Comparison of ENCODE assay signal across 1 cellular context in the genomic region with DNA sequence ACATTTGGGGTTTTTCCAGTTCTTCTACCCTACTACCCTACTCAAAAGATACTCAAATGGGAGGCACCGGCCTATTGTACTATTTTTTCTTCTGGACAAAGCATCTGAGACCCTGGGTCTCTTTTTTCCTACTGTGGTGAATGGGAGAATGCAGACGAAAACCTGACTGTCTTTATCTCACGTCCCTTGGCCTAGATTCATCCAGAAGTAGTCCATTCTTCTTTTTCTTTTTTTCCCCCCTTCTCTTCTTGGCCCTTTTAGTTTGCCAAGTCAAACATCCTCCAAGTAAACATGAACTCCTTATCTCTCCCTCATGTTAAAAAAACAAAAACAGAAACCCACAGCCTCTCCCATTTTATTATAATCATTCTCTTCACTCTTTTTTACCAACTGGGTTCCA.
A peak's percentile ranks its signal among the peaks of the same experiment; 100 is the strongest.
TF ChIP-seq lines count a peak whose summit lies in the region.

No MANE protein-coding gene starts in this region.

TF ChIP-seq in HEK293, 187 proteins besides CTCF, POLR2A, EP300 and RAD21 (continued from another document):
- TF ChIP-seq, protein P1, sequence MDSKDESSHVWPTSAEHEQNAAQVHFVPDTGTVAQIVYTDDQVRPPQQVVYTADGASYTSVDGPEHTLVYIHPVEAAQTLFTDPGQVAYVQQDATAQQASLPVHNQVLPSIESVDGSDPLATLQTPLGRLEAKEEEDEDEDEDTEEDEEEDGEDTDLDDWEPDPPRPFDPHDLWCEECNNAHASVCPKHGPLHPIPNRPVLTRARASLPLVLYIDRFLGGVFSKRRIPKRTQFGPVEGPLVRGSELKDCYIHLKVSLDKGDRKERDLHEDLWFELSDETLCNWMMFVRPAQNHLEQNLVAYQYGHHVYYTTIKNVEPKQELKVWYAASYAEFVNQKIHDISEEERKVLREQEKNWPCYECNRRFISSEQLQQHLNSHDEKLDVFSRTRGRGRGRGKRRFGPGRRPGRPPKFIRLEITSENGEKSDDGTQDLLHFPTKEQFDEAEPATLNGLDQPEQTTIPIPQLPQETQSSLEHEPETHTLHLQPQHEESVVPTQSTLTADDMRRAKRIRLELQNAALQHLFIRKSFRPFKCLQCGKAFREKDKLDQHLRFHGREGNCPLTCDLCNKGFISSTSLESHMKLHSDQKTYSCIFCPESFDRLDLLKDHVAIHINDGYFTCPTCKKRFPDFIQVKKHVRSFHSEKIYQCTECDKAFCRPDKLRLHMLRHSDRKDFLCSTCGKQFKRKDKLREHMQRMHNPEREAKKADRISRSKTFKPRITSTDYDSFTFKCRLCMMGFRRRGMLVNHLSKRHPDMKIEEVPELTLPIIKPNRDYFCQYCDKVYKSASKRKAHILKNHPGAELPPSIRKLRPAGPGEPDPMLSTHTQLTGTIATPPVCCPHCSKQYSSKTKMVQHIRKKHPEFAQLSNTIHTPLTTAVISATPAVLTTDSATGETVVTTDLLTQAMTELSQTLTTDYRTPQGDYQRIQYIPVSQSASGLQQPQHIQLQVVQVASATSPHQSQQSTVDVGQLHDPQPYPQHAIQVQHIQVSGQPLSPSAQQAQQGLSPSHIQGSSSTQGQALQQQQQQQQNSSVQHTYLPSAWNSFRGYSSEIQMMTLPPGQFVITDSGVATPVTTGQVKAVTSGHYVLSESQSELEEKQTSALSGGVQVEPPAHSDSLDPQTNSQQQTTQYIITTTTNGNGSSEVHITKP (tag by site-specific recombination; IDR thresholded peaks at IDR 0.05) = peak; percentile 82
- TF ChIP-seq ZNF433 (tag by site-specific recombination; IDR thresholded peaks at IDR 0.05; ENCODE audit: low read depth) (no peak), ZBTB48 (tag by site-specific recombination; IDR thresholded peaks at IDR 0.05) (peak; percentile 52; the same call in 1 of the 2 replicates), WT1 (tag by site-specific recombination; IDR thresholded peaks at IDR 0.05) (peak; percentile 80)
- TF ChIP-seq, protein P2, sequence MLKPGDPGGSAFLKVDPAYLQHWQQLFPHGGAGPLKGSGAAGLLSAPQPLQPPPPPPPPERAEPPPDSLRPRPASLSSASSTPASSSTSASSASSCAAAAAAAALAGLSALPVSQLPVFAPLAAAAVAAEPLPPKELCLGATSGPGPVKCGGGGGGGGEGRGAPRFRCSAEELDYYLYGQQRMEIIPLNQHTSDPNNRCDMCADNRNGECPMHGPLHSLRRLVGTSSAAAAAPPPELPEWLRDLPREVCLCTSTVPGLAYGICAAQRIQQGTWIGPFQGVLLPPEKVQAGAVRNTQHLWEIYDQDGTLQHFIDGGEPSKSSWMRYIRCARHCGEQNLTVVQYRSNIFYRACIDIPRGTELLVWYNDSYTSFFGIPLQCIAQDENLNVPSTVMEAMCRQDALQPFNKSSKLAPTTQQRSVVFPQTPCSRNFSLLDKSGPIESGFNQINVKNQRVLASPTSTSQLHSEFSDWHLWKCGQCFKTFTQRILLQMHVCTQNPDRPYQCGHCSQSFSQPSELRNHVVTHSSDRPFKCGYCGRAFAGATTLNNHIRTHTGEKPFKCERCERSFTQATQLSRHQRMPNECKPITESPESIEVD (tag by site-specific recombination; IDR thresholded peaks at IDR 0.05) = 0 out of 2 replicates have a peak, but pooled peaks have one; percentile 41
- TF ChIP-seq, protein P3, sequence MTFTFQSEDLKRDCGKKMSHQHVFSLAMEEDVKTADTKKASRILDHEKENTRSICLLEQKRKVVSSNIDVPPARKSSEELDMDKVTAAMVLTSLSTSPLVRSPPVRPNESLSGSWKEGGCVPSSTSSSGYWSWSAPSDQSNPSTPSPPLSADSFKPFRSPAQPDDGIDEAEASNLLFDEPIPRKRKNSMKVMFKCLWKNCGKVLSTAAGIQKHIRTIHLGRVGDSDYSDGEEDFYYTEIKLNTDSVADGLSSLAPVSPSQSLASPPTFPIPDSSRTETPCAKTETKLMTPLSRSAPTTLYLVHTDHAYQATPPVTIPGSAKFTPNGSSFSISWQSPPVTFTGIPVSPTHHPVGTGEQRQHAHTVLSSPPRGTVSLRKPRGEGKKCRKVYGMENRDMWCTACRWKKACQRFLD (tag by site-specific recombination; IDR thresholded peaks at IDR 0.05) = no peak
